Comparison of ENCODE assay signal across 6 cellular contexts in genomic region chr1:13548281-13548680, GRCh38. TPM values are rescaled to one million over a fixed set of nuclear protein-coding genes. Genes with fewer than 3 reads are reported as not detected.
"Had no signal": no experiment of that assay in that cellular context is flagged by ENCODE, and none has a peak within 500 bp of the region (broad histone marks: within the 10 kb centered on the region; RNA-seq: fewer than 3 reads in every experiment).

No MANE protein-coding gene starts in this region.

- DNase-seq: H9, HCEC 1CT had no signal

- H3K4me3 ChIP-seq: GM23338 had no signal

- H3K27ac ChIP-seq: HL-60 had no signal

- H3K4me2 ChIP-seq: GM23338 had no signal

- ATAC-seq: HepG2 had no signal

RNA-seq across cellular contexts. Expression of gene LRRC38, which starts 34.5 kb away (rescaled TPM):
- total RNA-seq: HepG2 had no signal
- polyA plus RNA-seq: GM23338, HepG2, IgD-negative memory B cell had no signal

RNA-seq across cellular contexts. Expression of gene PDPN, which starts 35.4 kb away (rescaled TPM):
- total RNA-seq: HepG2 had no signal
- polyA plus RNA-seq: HepG2, IgD-negative memory B cell had no signal
